Comparison of ENCODE assay signal across 8 cellular contexts in genomic region chr11:18844753-18845367, GRCh38. TPM values are rescaled to one million over a fixed set of nuclear protein-coding genes. Genes with fewer than 3 reads are reported as not detected.
DNase-seq lines count a peak whose midpoint lies in the region; ATAC-seq and TF ChIP-seq lines count a peak whose summit lies in the region.

No MANE protein-coding gene starts in this region.

- CTCF ChIA-PET in OCI-LY7 (lab: Charles Lee; ENCODE audit: unreplicated experiment) = no interaction called here

- H3K79me2 ChIP-seq in OCI-LY7 (ENCODE audit: insufficient read depth, low read depth, low read length) = no peaks in the 10 kb centered on the region

- H2AFZ ChIP-seq in OCI-LY7 (ENCODE audit: low read length) = no peak overlapping the region

- H3K4me3 ChIP-seq in OCI-LY7 (ENCODE audit: low read depth, low read length, poor library complexity, severe bottlenecking) = no peak overlapping the region

- H3K9me3 ChIP-seq in OCI-LY7 (ENCODE audit: low read length) = no peaks in the 10 kb centered on the region

- ATAC-seq in HG02884 (IDR thresholded peaks at IDR 0.05; ENCODE audit: unreplicated experiment) = peak; percentile 59

- intact Hi-C loops in OCI-LY7 (cut with micrococcal nuclease; ENCODE audit: unreplicated experiment) = no loop called here

- no peak overlapping the region for H3K27ac ChIP-seq in OCI-LY7 (ENCODE audit: low read depth, low read length, poor library complexity, severe bottlenecking)

- no peaks in the 10 kb centered on the region for H4K20me1 ChIP-seq in OCI-LY7 (ENCODE audit: insufficient read depth, low read length)

- no peaks in the 10 kb centered on the region for H3K4me1 ChIP-seq in OCI-LY7 (ENCODE audit: insufficient read depth, low read length, poor library complexity, severe bottlenecking)

- DNase-seq in ELR (ENCODE audit: low read depth) (peak; percentile 59), OCI-LY7 (ENCODE audit: low spot score) (peak; percentile 52), fibroblast of gingiva (ENCODE audit: low read depth) (peak; percentile 35), stromal cell of bone marrow (ENCODE audit: low read depth) (peak; percentile 9), NCI-H2171 treated with DMSO at 0.1 percent for 48 hours (lab: John Stamatoyannopoulos, UW) (no peak), cerebellum (ENCODE audit: low spot score) (no peak), amniotic stem cell (lab: John Stamatoyannopoulos, UW) (no peak)

- no TSS peak for BruUV-seq in OCI-LY7 (replicated peaks; lab: Mats Ljungman, UMichigan)

- POLR2A ChIA-PET in OCI-LY7 (lab: Charles Lee) = interaction anchor here (0.5 kb wide), 1 partner anchor 9 kb away, joined by 3 read pairs; no protein-coding TSS in a partner anchor

- H3K9me2 ChIP-seq in OCI-LY7 (ENCODE audit: insufficient read depth, low read length) = no peaks in the 10 kb centered on the region

- no peaks in the 10 kb centered on the region for H3K36me3 ChIP-seq in OCI-LY7 (ENCODE audit: insufficient read depth, low read length)

- H3K4me2 ChIP-seq in OCI-LY7 (ENCODE audit: low read length) = no peak overlapping the region

- TF ChIP-seq CTCF in OCI-LY7 (conservative IDR thresholded peaks at IDR 0.05; ENCODE audit: low read length) = peak; percentile 86

RNA-seq across cellular contexts. Expression of gene PTPN5, which starts 53.3 kb away (rescaled TPM):
- total RNA-seq in OCI-LY7 (2014; rRNA removed; shearing (Covaris generic)) = not detected in 2 replicates
- total RNA-seq in OCI-LY7 (2022) = not detected in 2 replicates
- 26.1 TPM for total RNA-seq in cerebellum

Comparison
In these comparisons a context has a peak if more than half of its experiments do, and no peak if none do; other contexts are left out.
1. DNase-seq: peak in ELR (single experiment), OCI-LY7 (single experiment), fibroblast of gingiva (single experiment) and stromal cell of bone marrow (single experiment); none in NCI-H2171 treated with DMSO at 0.1 percent for 48 hours (single experiment), cerebellum (single experiment) and amniotic stem cell (single experiment).
2. RNA of gene PTPN5, which starts 53.3 kb away (total RNA-seq): 26.1 TPM in cerebellum (single experiment); not detected in OCI-LY7; every median in the first group is over 10 times any median in the second.